ENCODE assay signal across 8 cellular contexts in the genomic region with DNA sequence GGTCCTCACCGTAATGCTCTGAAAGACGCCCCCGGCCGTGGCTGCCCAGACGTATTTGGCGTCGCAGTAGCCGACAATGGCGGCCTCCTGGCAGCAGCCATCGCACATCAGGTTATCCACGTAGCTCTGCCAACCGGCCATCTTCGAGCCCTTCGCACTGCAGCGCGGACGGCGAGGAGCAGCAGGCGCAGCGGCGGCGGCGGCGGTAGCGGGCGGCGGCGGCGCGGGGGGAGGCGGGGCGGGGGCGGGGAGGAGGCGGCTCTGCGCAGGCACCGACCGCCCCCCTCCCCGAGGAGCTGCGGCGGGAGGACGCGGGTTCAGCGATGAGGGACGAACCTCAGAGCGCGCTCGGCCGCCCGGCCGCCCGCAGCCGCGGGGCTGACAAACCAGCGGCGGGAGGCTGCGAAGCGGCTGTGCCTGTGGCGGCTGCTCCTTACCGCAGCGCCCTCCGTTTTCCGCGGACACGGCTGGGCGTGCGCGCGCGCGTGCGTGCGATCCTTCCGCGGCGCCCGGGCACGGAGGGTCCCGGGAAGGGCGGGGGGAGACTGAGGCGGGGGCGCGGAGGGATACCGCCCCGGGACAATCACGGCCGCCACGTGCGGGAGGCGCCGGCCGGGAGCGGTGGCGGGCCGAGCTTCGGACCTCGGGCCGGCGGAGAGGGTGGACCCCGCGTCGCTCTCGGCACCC.
DNase-seq lines count a peak whose midpoint lies in the region; ATAC-seq and TF ChIP-seq lines count a peak whose summit lies in the region.

A gene with protein sequence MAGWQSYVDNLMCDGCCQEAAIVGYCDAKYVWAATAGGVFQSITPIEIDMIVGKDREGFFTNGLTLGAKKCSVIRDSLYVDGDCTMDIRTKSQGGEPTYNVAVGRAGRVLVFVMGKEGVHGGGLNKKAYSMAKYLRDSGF (minus strand): TSS at position 180 of the 687 bp plus-strand sequence. CDS start 39 bp downstream, at position 141.

- no peak for TF ChIP-seq CTCF in coronary artery (IDR thresholded peaks at IDR 0.05)

- peak within 1 kb of the TSS; percentile 99 for H3K4me3 ChIP-seq in coronary artery

- peak; percentile 57 for ATAC-seq in GM18498 (IDR thresholded peaks at IDR 0.05; ENCODE audit: unreplicated experiment)
- peak; percentile 31 for ATAC-seq in HG02884 (IDR thresholded peaks at IDR 0.05; ENCODE audit: unreplicated experiment)

- H3K27ac ChIP-seq in coronary artery: peak within 1 kb of the TSS; percentile 88 to 98

- DNase-seq in NCI-H2171 treated with DMSO at 0.1 percent for 48 hours (lab: John Stamatoyannopoulos, UW) (peak; percentile 79), coronary artery (ENCODE audit: low spot score) (peak; percentile 81), left kidney (ENCODE audit: low read depth, low spot score) (peak; percentile 95), Kasumi-1 (lab: John Stamatoyannopoulos, UW) (no peak)
- peak; percentile 41 for DNase-seq in activated CD4-positive, alpha-beta T cell treated with anti-CD3 and anti-CD28 coated beads for 48 hours
- peak in 3 of 4 experiments; percentile 18 to 28 (median 18) for DNase-seq in stimulated activated CD4-positive, alpha-beta T cell treated with anti-CD3 and anti-CD28 coated beads, Interleukin-1b, Interleukin-23, amount 100 ng/mL, for 24 hours (ENCODE audit: low read depth in 4 of 4, low spot score in 1 of 4)

Comparison
In these comparisons a context has a peak if more than half of its experiments do, and no peak if none do; other contexts are left out.
1. DNase-seq: peak in NCI-H2171 treated with DMSO at 0.1 percent for 48 hours (single experiment), activated CD4-positive, alpha-beta T cell treated with anti-CD3 and anti-CD28 coated beads for 48 hours (single experiment), coronary artery (single experiment), left kidney (single experiment) and stimulated activated CD4-positive, alpha-beta T cell treated with anti-CD3 and anti-CD28 coated beads, Interleukin-1b, Interleukin-23, amount 100 ng/mL, for 24 hours (3 of 4); none in Kasumi-1 (0 of 2).